ENCODE assay signal across 15 cellular contexts in genomic region chr1:55813619-55814018, GRCh38.
DNase-seq lines count a peak whose midpoint lies in the region; ATAC-seq and TF ChIP-seq lines count a peak whose summit lies in the region.
"Had no signal": no experiment of that assay in that cellular context is flagged by ENCODE, and none has a peak within 500 bp of the region (broad histone marks: within the 10 kb centered on the region; RNA-seq: fewer than 3 reads in every experiment).

No MANE protein-coding gene starts in this region.

- WGBS in gastroesophageal sphincter (ENCODE audit: low coverage in 1 of 2), 2 donors, result 70 to 74% methylated on average over 2 of the region's 3 CpGs

- no peak for TF ChIP-seq CTCF in BJ (IDR thresholded peaks at IDR 0.05; ENCODE audit: insufficient read depth, low read depth, low read length)
- no peak for TF ChIP-seq CTCF in gastroesophageal sphincter (IDR thresholded peaks at IDR 0.05)
- no peak for TF ChIP-seq CTCF in HFFc6 (IDR thresholded peaks at IDR 0.05)

- ATAC-seq in gastroesophageal sphincter, result peak; percentile 72
- ATAC-seq in GM18870 (IDR thresholded peaks at IDR 0.05; ENCODE audit: unreplicated experiment), result no peak
- ATAC-seq: activated naive CD8-positive, alpha-beta T cell treated with anti-CD3 and anti-CD28 coated beads, Interleukin-2, amount 50 U/mL, for 24 hours; T-cell had no signal

- peak; percentile 57 for DNase-seq in BJ (ENCODE audit: low read depth)
- DNase-seq in SHP77 (lab: John Stamatoyannopoulos, UW), result peak; percentile 9 to 25
- no peak for DNase-seq in HFFc6
- DNase-seq in activated CD4-positive, alpha-beta T cell treated with anti-CD3 and anti-CD28 coated beads, Interleukin-2, amount 50 U/mL, for 48 hours, result no peak
- no peak for DNase-seq in cerebellar nuclear complex (lab: John Stamatoyannopoulos, UW)
- DNase-seq: activated CD4-positive, alpha-beta memory T cell treated with anti-CD3 and anti-CD28 coated beads, Interleukin-2, amount 10 ng/mL, durations not matched to agents 7 days and 5 days; activated naive CD8-positive, alpha-beta T cell treated with anti-CD3 and anti-CD28 coated beads, Interleukin-2, amount 50 U/mL, for 24 hours; lower lobe of right lung; MV-4-11; NCI-H748 treated with DMSO at 0.1 percent for 48 hours; T-cell had no signal

- no peaks in the 10 kb centered on the region for H3K4me1 ChIP-seq in gastroesophageal sphincter
- H3K4me1 ChIP-seq in rectal smooth muscle tissue (ENCODE audit: control insufficient read depth, insufficient read depth, low read length), result peaks cover 7% of the 10 kb centered on the region

- no peak overlapping the region for H3K9ac ChIP-seq in rectal smooth muscle tissue (ENCODE audit: low read length)

- no peaks in the 10 kb centered on the region for H3K36me3 Mint-ChIP-seq in HFFc6 (ENCODE audit: low read depth)
- H3K36me3 Mint-ChIP-seq: T-cell had no signal

- CTCF ChIA-PET in BJ (lab: Yijun Ruan, JAX), result interaction anchor here (0.7 to 1.5 kb wide), 5 partner anchors 12 to 438 kb away, joined by 3 to 4 read pairs (median 3); no protein-coding TSS in a partner anchor

- no peak for TF ChIP-seq EP300 in gastroesophageal sphincter (IDR thresholded peaks at IDR 0.05)

- H3K36me3 ChIP-seq in BJ (ENCODE audit: control insufficient read depth, insufficient read depth, low read length) (no peaks in the 10 kb centered on the region), gastroesophageal sphincter (no peaks in the 10 kb centered on the region), rectal smooth muscle tissue (ENCODE audit: control insufficient read depth, insufficient read depth, low read length) (no peaks in the 10 kb centered on the region)
- H3K36me3 ChIP-seq: lower lobe of right lung had no signal

- no peaks in the 10 kb centered on the region for H3K27me3 Mint-ChIP-seq in HFFc6 (ENCODE audit: insufficient read depth)
- H3K27me3 Mint-ChIP-seq: activated CD4-positive, alpha-beta memory T cell treated with anti-CD3 and anti-CD28 coated beads, Interleukin-2, amount 10 ng/mL, durations not matched to agents 7 days and 5 days; T-cell had no signal

- no peaks in the 10 kb centered on the region for H3K9me3 Mint-ChIP-seq in HFFc6
- H3K9me3 Mint-ChIP-seq: activated CD4-positive, alpha-beta memory T cell treated with anti-CD3 and anti-CD28 coated beads, Interleukin-2, amount 10 ng/mL, durations not matched to agents 7 days and 5 days; activated naive CD8-positive, alpha-beta T cell treated with anti-CD3 and anti-CD28 coated beads, Interleukin-2, amount 50 U/mL, for 24 hours had no signal

- no peaks in the 10 kb centered on the region for H3K9me3 ChIP-seq in gastroesophageal sphincter
- H3K9me3 ChIP-seq: lower lobe of right lung had no signal

- POLR2A ChIA-PET in BJ (lab: Charles Lee), result no interaction called here

- TF ChIP-seq POLR2A in gastroesophageal sphincter (IDR thresholded peaks at IDR 0.05), result no peak

- no peak overlapping the region for H3K27ac ChIP-seq in gastroesophageal sphincter
- peak overlapping the region; percentile 57 for H3K27ac ChIP-seq in rectal smooth muscle tissue (ENCODE audit: low read depth, low read length)
- H3K27ac ChIP-seq: C4-2B, lower lobe of right lung had no signal

- H3K27me3 ChIP-seq in BJ (ENCODE audit: control insufficient read depth, insufficient read depth, low read length), result no peaks in the 10 kb centered on the region
- H3K27me3 ChIP-seq in gastroesophageal sphincter, result no peaks in the 10 kb centered on the region
- no peaks in the 10 kb centered on the region for H3K27me3 ChIP-seq in rectal smooth muscle tissue (ENCODE audit: control insufficient read depth, insufficient read depth, low read length)

- H3K4me3 ChIP-seq in BJ (ENCODE audit: low read depth, low read length) (no peak overlapping the region), gastroesophageal sphincter (no peak overlapping the region), rectal smooth muscle tissue (ENCODE audit: low read length) (no peak overlapping the region)
- H3K4me3 ChIP-seq: lower lobe of right lung had no signal

- H3K4me3 Mint-ChIP-seq in HFFc6, result no peak overlapping the region
- H3K4me3 Mint-ChIP-seq: activated CD4-positive, alpha-beta memory T cell treated with anti-CD3 and anti-CD28 coated beads, Interleukin-2, amount 10 ng/mL, durations not matched to agents 7 days and 5 days; activated naive CD8-positive, alpha-beta T cell treated with anti-CD3 and anti-CD28 coated beads, Interleukin-2, amount 50 U/mL, for 24 hours; T-cell had no signal

- H3K27ac Mint-ChIP-seq in HFFc6, result no peak overlapping the region
- H3K27ac Mint-ChIP-seq: activated CD4-positive, alpha-beta memory T cell treated with anti-CD3 and anti-CD28 coated beads, Interleukin-2, amount 10 ng/mL, durations not matched to agents 7 days and 5 days; activated naive CD8-positive, alpha-beta T cell treated with anti-CD3 and anti-CD28 coated beads, Interleukin-2, amount 50 U/mL, for 24 hours; T-cell had no signal

- peaks cover 10% of the 10 kb centered on the region for H3K4me1 Mint-ChIP-seq in HFFc6 (ENCODE audit: low read depth)
- H3K4me1 Mint-ChIP-seq: T-cell had no signal

Comparison
In these comparisons a context has a peak if more than half of its experiments do, and no peak if none do; other contexts are left out.
1. DNase-seq: peak in BJ (single experiment) and SHP77 (2 of 2); none in HFFc6 (single experiment), activated CD4-positive, alpha-beta T cell treated with anti-CD3 and anti-CD28 coated beads, Interleukin-2, amount 50 U/mL, for 48 hours (0 of 2) and cerebellar nuclear complex (0 of 2).